ENCODE assay signal across 12 cellular contexts in genomic region chr10:114068054-114068707, GRCh38. TPM values are rescaled to one million over a fixed set of nuclear protein-coding genes. Genes with fewer than 3 reads are reported as not detected.
A peak's percentile ranks its signal among the peaks of the same experiment; 100 is the strongest.
DNase-seq lines count a peak whose midpoint lies in the region; ATAC-seq and TF ChIP-seq lines count a peak whose summit lies in the region.
"Had no signal": no experiment of that assay in that cellular context is flagged by ENCODE, and none has a peak within 500 bp of the region (broad histone marks: within the 10 kb centered on the region; RNA-seq: fewer than 3 reads in every experiment).

No MANE protein-coding gene starts in this region.

- H3K4me3 ChIP-seq in RWPE2 (ENCODE audit: severe bottlenecking): no peak overlapping the region
- H3K4me3 ChIP-seq in foreskin fibroblast (ENCODE audit: low read depth in 1 of 2, low read length in 2 of 2): no peak overlapping the region
- H3K4me3 ChIP-seq in suprapubic skin: no peak overlapping the region
- H3K4me3 ChIP-seq in uterus: no peak overlapping the region
- no peak overlapping the region for H3K4me3 ChIP-seq in transverse colon

- H3K27ac ChIP-seq in RWPE2 (ENCODE audit: poor library complexity, severe bottlenecking) (peak overlapping the region; percentile 50), suprapubic skin (peak overlapping the region; percentile 20), uterus (no peak overlapping the region), transverse colon (no peak overlapping the region)
- H3K27ac ChIP-seq: C4-2B had no signal

- TF ChIP-seq CTCF in RWPE2 (IDR thresholded peaks at IDR 0.05; ENCODE audit: poor library complexity, severe bottlenecking) (no peak), foreskin fibroblast (IDR thresholded peaks at IDR 0.05; ENCODE audit: low read depth, low read length) (no peak), suprapubic skin (IDR thresholded peaks at IDR 0.05) (no peak), uterus (IDR thresholded peaks at IDR 0.05) (no peak), transverse colon (IDR thresholded peaks at IDR 0.05) (no peak)

- intact Hi-C loops in Right ventricle myocardium superior (cut with DNase I) (no loop called here), left cardiac atrium (cut with DNase I) (no loop called here), uterus (cut with DNase I; ENCODE audit: low total_unique reads) (no loop called here), transverse colon (cut with DNase I; ENCODE audit: low total_unique reads) (no loop called here)

- in situ Hi-C loops in transverse colon (cut with MboI; ENCODE audit: low pct_ligation_motif_present in 1 of 4, low pct_unique_long_range_greater_than_20kb in 1 of 4, low sequenced_read_pairs in 3 of 4): no loop called here

- H3K36me3 ChIP-seq in RWPE2 (ENCODE audit: low read depth) (no peaks in the 10 kb centered on the region), suprapubic skin (no peaks in the 10 kb centered on the region), uterus (no peaks in the 10 kb centered on the region), transverse colon (no peaks in the 10 kb centered on the region)

- no peaks in the 10 kb centered on the region for H3K9me3 ChIP-seq in RWPE2 (ENCODE audit: severe bottlenecking)
- no peaks in the 10 kb centered on the region for H3K9me3 ChIP-seq in suprapubic skin
- no peaks in the 10 kb centered on the region for H3K9me3 ChIP-seq in uterus
- no peaks in the 10 kb centered on the region for H3K9me3 ChIP-seq in transverse colon

- H3K27me3 ChIP-seq in RWPE2 (ENCODE audit: insufficient read depth, poor library complexity, severe bottlenecking) (no peaks in the 10 kb centered on the region), suprapubic skin (no peaks in the 10 kb centered on the region), uterus (no peaks in the 10 kb centered on the region), transverse colon (no peaks in the 10 kb centered on the region)

- no peak for TF ChIP-seq POLR2A in suprapubic skin (IDR thresholded peaks at IDR 0.05)
- no peak for TF ChIP-seq POLR2A in uterus (IDR thresholded peaks at IDR 0.05)
- no peak for TF ChIP-seq POLR2A in transverse colon (IDR thresholded peaks at IDR 0.05)

- WGBS in suprapubic skin: 39% methylated on average over 6 of the region's 6 CpGs
- 84 to 92% methylated on average over 6 of the region's 6 CpGs for WGBS in transverse colon (ENCODE audit: low coverage in 1 of 2), 2 donors

- DNase-seq in Right ventricle myocardium superior (peak; percentile 40), left cardiac atrium (no peak), RWPE2 (ENCODE audit: low spot score) (peak; percentile 73), foreskin fibroblast (peak; percentile 13 to 52), suprapubic skin (ENCODE audit: low spot score in 2 of 2) (no peak), NCI-H446 (lab: John Stamatoyannopoulos, UW) (no peak), uterus (no peak), transverse colon (no peak)
- DNase-seq: activated CD4-positive, alpha-beta T cell treated with anti-CD3 and anti-CD28 coated beads for 48 hours; KG1; NCI-H510A treated with DMSO at 0.1 percent for 48 hours had no signal

- ATAC-seq in Right ventricle myocardium superior (ENCODE audit: poor library complexity) (peak; percentile 26), left cardiac atrium (no peak), RWPE2 (ENCODE audit: low read depth) (peak; percentile 98)

- H3K4me1 ChIP-seq in RWPE2 (ENCODE audit: insufficient read depth, poor library complexity, severe bottlenecking) (peaks cover 5% of the 10 kb centered on the region), suprapubic skin (peaks cover 21% of the 10 kb centered on the region), uterus (no peaks in the 10 kb centered on the region), transverse colon (peaks cover 0 to 12% (median 0%) of the 10 kb centered on the region in 4 donors)

- TF ChIP-seq EP300 in suprapubic skin (IDR thresholded peaks at IDR 0.05) (no peak), transverse colon (IDR thresholded peaks at IDR 0.05; ENCODE audit: low read depth) (no peak)

RNA-seq across cellular contexts. Expression of gene ADRB1, which starts 24.5 kb away (rescaled TPM):
- 63.0 TPM for total RNA-seq in Right ventricle myocardium superior
- total RNA-seq in left cardiac atrium: 10 to 100 TPM; 53.0 to 60.9 TPM
- total RNA-seq in suprapubic skin: 1 to 10 TPM in 3 of 4 donors, under 1 TPM in 1; 0.56 to 1.4 (median 1.1) TPM
- under 1 TPM in 1 of 4 donors, not detected in 3; 0.18 TPM for total RNA-seq in uterus
- total RNA-seq in transverse colon: 1 to 10 TPM in 3 of 4 donors, not detected in 1; 1.2 to 1.9 (median 1.4) TPM

Comparison
In these comparisons a context has a peak if more than half of its experiments do, and no peak if none do; other contexts are left out.
1. ATAC-seq: peak in Right ventricle myocardium superior (single experiment) and RWPE2 (single experiment); none in left cardiac atrium (0 of 2).
2. DNase-seq: peak in Right ventricle myocardium superior (single experiment), RWPE2 (single experiment) and foreskin fibroblast (2 of 2); none in left cardiac atrium (single experiment), suprapubic skin (0 of 2), NCI-H446 (0 of 2), uterus (0 of 2) and transverse colon (single experiment).
3. H3K27ac ChIP-seq: peak in RWPE2 (single experiment) and suprapubic skin (single experiment); none in uterus (0 of 2) and transverse colon (0 of 4).
4. RNA of gene ADRB1, which starts 24.5 kb away (total RNA-seq): 63.0 TPM in Right ventricle myocardium superior (single experiment) and 53.0 to 60.9 TPM in left cardiac atrium; 1.2 to 1.9 TPM in transverse colon, 0.56 to 1.4 TPM in suprapubic skin and 0.18 TPM in uterus; every median in the first group is over 10 times any median in the second.